1 cellular context compared by ENCODE assay signal in genomic region chr12:132319359-132319950, GRCh38.
TF ChIP-seq lines count a peak whose summit lies in the region.

No MANE protein-coding gene starts in this region.

TF ChIP-seq in HepG2, 621 proteins besides CTCF, POLR2A, EP300 and RAD21:
- TF ChIP-seq ZNF709 (CRISPR knock-in tag; IDR thresholded peaks at IDR 0.05) (no peak), ZNF230 (CRISPR knock-in tag; IDR thresholded peaks at IDR 0.05) (no peak), ZBTB46 (CRISPR knock-in tag; IDR thresholded peaks at IDR 0.05; ENCODE audit: borderline replicate concordance) (no peak), RFX1 (IDR thresholded peaks at IDR 0.05) (no peak), ISX (CRISPR knock-in tag; conservative IDR thresholded peaks at IDR 0.05) (no peak), HIVEP1 (CRISPR knock-in tag; IDR thresholded peaks at IDR 0.05) (no peak), HMGXB3 (CRISPR knock-in tag; IDR thresholded peaks at IDR 0.05; ENCODE audit: borderline replicate concordance) (no peak), ZBTB4 (CRISPR knock-in tag; IDR thresholded peaks at IDR 0.05; ENCODE audit: borderline replicate concordance) (no peak), SOX13 (IDR thresholded peaks at IDR 0.05) (no peak), SOX13 (CRISPR knock-in tag; conservative IDR thresholded peaks at IDR 0.05 in 1 of 2, IDR thresholded peaks at IDR 0.05 in 1 of 2) (no peak), MED8 (CRISPR knock-in tag; IDR thresholded peaks at IDR 0.05; ENCODE audit: insufficient replicate concordance) (no peak), ZBTB49 (CRISPR knock-in tag; IDR thresholded peaks at IDR 0.05; ENCODE audit: borderline replicate concordance) (no peak), DDIT3 (CRISPR knock-in tag; IDR thresholded peaks at IDR 0.05) (no peak)
